26 cellular contexts compared by ENCODE assay signal in genomic region chr18:75818336-75818735, GRCh38.
"Had no signal": no experiment of that assay in that cellular context is flagged by ENCODE, and none has a peak within 500 bp of the region (broad histone marks: within the 10 kb centered on the region; RNA-seq: fewer than 3 reads in every experiment).

No MANE protein-coding gene starts in this region.

- H3K27me3 ChIP-seq: body of pancreas, breast epithelium, Peyer's patch had no signal

- H3K4me1 ChIP-seq: body of pancreas, breast epithelium, Peyer's patch had no signal

- DNase-seq: activated CD4-positive, alpha-beta T cell treated with anti-CD3 and anti-CD28 coated beads for 36 hours; activated CD4-positive, alpha-beta T cell treated with anti-CD3 and anti-CD28 coated beads, Interleukin-2, amount 10 ng/mL, durations not matched to agents 7 days and 5 days; activated CD4-positive, alpha-beta T cell treated with anti-CD3 and anti-CD28 coated beads, Interleukin-2, amount 50 U/mL, for 48 hours; activated CD8-positive, alpha-beta T cell treated with anti-CD3 and anti-CD28 coated beads, Interleukin-2, amount 10 ng/mL, durations not matched to agents 7 days and 5 days; activated gamma-delta T cell; activated naive CD4-positive, alpha-beta T cell treated with Interleukin-2 at 50 U/mL for 16 hours; activated naive CD8-positive, alpha-beta T cell treated with anti-CD3 and anti-CD28 coated beads, Interleukin-2, amount 10 ng/mL, durations not matched to agents 7 days and 5 days; activated T-cell treated with anti-CD3 and anti-CD28 coated beads, Interleukin-2, amount 50 U/mL, for 24 hours; amygdala; body of pancreas; cerebellar nuclear complex; IMR-90; NCI-H1092 treated with DMSO at 0.1 percent for 48 hours; NCI-H1417 treated with DMSO at 0.1 percent for 48 hours; NCI-H187 treated with DMSO at 0.1 percent for 48 hours; NCI-H2081; NCI-H226; NCI-H446 treated with DMSO at 0.1 percent for 48 hours; NCI-H69; NK-92 treated with Interleukin-12 subunit alpha and Interleukin-12 subunit beta, amount 100 ng/mL, for 24 hours; PC-3; Peyer's patch; RPMI8226; SHP77 treated with DMSO at 0.1 percent for 48 hours had no signal

- H3K36me3 ChIP-seq: breast epithelium, Peyer's patch had no signal

- H3K4me3 ChIP-seq: body of pancreas, breast epithelium, K562, Peyer's patch had no signal

- H3K27ac ChIP-seq: body of pancreas, breast epithelium, Peyer's patch had no signal

- H3K9me3 ChIP-seq: body of pancreas, breast epithelium, Peyer's patch had no signal
